In the genomic region with DNA sequence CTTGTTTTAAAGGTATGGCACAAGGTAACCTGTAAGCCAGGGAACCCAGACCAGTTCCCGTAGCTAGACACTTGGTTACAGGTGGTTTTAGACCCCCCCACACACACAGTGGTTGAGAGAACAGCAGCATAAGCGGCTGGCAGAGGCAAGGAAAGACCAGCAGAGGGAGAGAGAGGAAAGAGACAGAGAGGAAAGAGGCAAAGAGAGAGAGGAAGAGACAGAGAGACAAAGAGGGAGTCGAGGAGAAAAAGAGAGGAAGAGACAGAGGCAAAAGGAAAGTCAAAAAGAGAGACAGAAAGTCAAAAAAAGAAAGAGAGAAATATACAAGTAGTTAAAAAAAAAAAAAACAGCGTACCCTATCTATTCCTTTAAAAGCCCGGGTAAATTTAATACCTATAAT, we compare ENCODE assay signal across 2 cellular contexts.
A peak's percentile ranks its signal among the peaks of the same experiment; 100 is the strongest.
TF ChIP-seq lines count a peak whose summit lies in the region.

No MANE protein-coding gene starts in this region.

TF ChIP-seq in SK-N-SH, 30 proteins besides CTCF, POLR2A, EP300 and RAD21 (continued from another document):
- TF ChIP-seq, protein P1, sequence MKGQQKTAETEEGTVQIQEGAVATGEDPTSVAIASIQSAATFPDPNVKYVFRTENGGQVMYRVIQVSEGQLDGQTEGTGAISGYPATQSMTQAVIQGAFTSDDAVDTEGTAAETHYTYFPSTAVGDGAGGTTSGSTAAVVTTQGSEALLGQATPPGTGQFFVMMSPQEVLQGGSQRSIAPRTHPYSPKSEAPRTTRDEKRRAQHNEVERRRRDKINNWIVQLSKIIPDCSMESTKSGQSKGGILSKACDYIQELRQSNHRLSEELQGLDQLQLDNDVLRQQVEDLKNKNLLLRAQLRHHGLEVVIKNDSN (IDR thresholded peaks at IDR 0.05; ENCODE audit: borderline replicate concordance, low read depth): no peak
- TF ChIP-seq FOXJ3 (CRISPR knock-in tag; IDR thresholded peaks at IDR 0.05): no peak
- TF ChIP-seq POLR2AphosphoS5 (IDR thresholded peaks at IDR 0.05; ENCODE audit: low read depth, low read length): no peak
- TF ChIP-seq TEAD4 (IDR thresholded peaks at IDR 0.05; ENCODE audit: borderline replicate concordance, insufficient read depth): no peak

TF ChIP-seq in K562, 482 proteins besides CTCF, POLR2A, EP300 and RAD21 (continued from another document and continues in another):
- TF ChIP-seq, protein P2, sequence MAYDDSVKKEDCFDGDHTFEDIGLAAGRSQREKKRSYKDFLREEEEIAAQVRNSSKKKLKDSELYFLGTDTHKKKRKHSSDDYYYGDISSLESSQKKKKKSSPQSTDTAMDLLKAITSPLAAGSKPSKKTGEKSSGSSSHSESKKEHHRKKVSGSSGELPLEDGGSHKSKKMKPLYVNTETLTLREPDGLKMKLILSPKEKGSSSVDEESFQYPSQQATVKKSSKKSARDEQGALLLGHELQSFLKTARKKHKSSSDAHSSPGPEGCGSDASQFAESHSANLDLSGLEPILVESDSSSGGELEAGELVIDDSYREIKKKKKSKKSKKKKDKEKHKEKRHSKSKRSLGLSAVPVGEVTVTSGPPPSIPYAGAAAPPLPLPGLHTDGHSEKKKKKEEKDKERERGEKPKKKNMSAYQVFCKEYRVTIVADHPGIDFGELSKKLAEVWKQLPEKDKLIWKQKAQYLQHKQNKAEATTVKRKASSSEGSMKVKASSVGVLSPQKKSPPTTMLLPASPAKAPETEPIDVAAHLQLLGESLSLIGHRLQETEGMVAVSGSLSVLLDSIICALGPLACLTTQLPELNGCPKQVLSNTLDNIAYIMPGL (CRISPR knock-in tag; IDR thresholded peaks at IDR 0.05): no peak
- TF ChIP-seq MYC (IDR thresholded peaks at IDR 0.05; ENCODE audit: low read depth, low read length): no peak
- no peak for TF ChIP-seq MYC (CRISPR knock-in tag; IDR thresholded peaks at IDR 0.05; ENCODE audit: borderline replicate concordance, low read depth)
- TF ChIP-seq ZNF224 (CRISPR knock-in tag; IDR thresholded peaks at IDR 0.05): no peak
- no peak for TF ChIP-seq ZNF354B (CRISPR knock-in tag; IDR thresholded peaks at IDR 0.05)
- TF ChIP-seq DEAF1 (CRISPR knock-in tag; IDR thresholded peaks at IDR 0.05): 0 out of 2 replicates have a peak, but pooled peaks have one; percentile 12
- no peak for TF ChIP-seq TCF3 (CRISPR knock-in tag; IDR thresholded peaks at IDR 0.05)
- TF ChIP-seq MTA1 (IDR thresholded peaks at IDR 0.05; ENCODE audit: borderline replicate concordance): no peak
- no peak for TF ChIP-seq ZNF184 (CRISPR knock-in tag; IDR thresholded peaks at IDR 0.05)
- TF ChIP-seq, protein P3, sequence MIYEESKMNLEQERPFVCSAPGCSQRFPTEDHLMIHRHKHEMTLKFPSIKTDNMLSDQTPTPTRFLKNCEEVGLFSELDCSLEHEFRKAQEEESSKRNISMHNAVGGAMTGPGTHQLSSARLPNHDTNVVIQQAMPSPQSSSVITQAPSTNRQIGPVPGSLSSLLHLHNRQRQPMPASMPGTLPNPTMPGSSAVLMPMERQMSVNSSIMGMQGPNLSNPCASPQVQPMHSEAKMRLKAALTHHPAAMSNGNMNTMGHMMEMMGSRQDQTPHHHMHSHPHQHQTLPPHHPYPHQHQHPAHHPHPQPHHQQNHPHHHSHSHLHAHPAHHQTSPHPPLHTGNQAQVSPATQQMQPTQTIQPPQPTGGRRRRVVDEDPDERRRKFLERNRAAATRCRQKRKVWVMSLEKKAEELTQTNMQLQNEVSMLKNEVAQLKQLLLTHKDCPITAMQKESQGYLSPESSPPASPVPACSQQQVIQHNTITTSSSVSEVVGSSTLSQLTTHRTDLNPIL (CRISPR knock-in tag; IDR thresholded peaks at IDR 0.05): no peak
- TF ChIP-seq ZNF23 (CRISPR knock-in tag; IDR thresholded peaks at IDR 0.05): no peak
- TF ChIP-seq SMC3 (conservative IDR thresholded peaks at IDR 0.05; ENCODE audit: insufficient read depth, low read depth, low read length): 0 out of 2 replicates have a peak, but pooled peaks have one; percentile 16
- no peak for TF ChIP-seq BMI1 (IDR thresholded peaks at IDR 0.05; ENCODE audit: low read length)
- no peak for TF ChIP-seq ZBED1 (IDR thresholded peaks at IDR 0.05)
- 0 out of 4 replicates have a peak, but pooled peaks of 1 of the 2 experiments have one; percentile 43 for TF ChIP-seq MLLT1 (IDR thresholded peaks at IDR 0.05)
- TF ChIP-seq, protein P4, sequence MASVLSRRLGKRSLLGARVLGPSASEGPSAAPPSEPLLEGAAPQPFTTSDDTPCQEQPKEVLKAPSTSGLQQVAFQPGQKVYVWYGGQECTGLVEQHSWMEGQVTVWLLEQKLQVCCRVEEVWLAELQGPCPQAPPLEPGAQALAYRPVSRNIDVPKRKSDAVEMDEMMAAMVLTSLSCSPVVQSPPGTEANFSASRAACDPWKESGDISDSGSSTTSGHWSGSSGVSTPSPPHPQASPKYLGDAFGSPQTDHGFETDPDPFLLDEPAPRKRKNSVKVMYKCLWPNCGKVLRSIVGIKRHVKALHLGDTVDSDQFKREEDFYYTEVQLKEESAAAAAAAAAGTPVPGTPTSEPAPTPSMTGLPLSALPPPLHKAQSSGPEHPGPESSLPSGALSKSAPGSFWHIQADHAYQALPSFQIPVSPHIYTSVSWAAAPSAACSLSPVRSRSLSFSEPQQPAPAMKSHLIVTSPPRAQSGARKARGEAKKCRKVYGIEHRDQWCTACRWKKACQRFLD (CRISPR knock-in tag; IDR thresholded peaks at IDR 0.05): no peak
- 0 out of 2 replicates have a peak, but pooled peaks have one; percentile 12 for TF ChIP-seq EHMT2 (IDR thresholded peaks at IDR 0.05)
- no peak for TF ChIP-seq BRF1 (IDR thresholded peaks at IDR 0.05; ENCODE audit: borderline replicate concordance, extremely low read depth, insufficient read length)
- no peak for TF ChIP-seq GTF2A2 (tag; IDR thresholded peaks at IDR 0.05)
- no peak for TF ChIP-seq ZC3H11A (IDR thresholded peaks at IDR 0.05; ENCODE audit: low read depth, low read length)
- no peak for TF ChIP-seq ARID3B (CRISPR knock-in tag; IDR thresholded peaks at IDR 0.05; ENCODE audit: borderline replicate concordance)
- no peak for TF ChIP-seq ZNF408 (CRISPR knock-in tag; IDR thresholded peaks at IDR 0.05; ENCODE audit: low read depth)
- TF ChIP-seq, protein P5, sequence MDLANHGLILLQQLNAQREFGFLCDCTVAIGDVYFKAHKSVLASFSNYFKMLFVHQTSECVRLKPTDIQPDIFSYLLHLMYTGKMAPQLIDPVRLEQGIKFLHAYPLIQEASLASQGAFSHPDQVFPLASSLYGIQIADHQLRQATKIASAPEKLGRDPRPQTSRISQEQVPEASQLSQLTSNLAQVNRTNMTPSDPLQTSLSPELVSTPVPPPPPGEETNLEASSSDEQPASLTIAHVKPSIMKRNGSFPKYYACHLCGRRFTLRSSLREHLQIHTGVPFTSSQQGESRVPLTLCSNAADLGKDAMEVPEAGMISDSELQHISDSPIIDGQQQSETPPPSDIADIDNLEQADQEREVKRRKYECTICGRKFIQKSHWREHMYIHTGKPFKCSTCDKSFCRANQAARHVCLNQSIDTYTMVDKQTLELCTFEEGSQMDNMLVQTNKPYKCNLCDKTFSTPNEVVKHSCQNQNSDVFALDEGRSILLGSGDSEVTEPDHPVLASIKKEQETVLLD (IDR thresholded peaks at IDR 0.05): no peak
- TF ChIP-seq SMARCE1 (IDR thresholded peaks at IDR 0.05): 0 out of 2 replicates have a peak, but pooled peaks have one; percentile 13
- peak; percentile 55 for TF ChIP-seq ZNF512 (tag; IDR thresholded peaks at IDR 0.05)
- no peak for TF ChIP-seq ESRRB (CRISPR knock-in tag; IDR thresholded peaks at IDR 0.05; ENCODE audit: borderline replicate concordance)
- TF ChIP-seq ZNF280A (IDR thresholded peaks at IDR 0.05; ENCODE audit: low read depth, partially characterized antibody): no peak
- TF ChIP-seq THRAP3 (IDR thresholded peaks at IDR 0.05; ENCODE audit: borderline replicate concordance): no peak
- TF ChIP-seq ZNF79 (CRISPR knock-in tag; IDR thresholded peaks at IDR 0.05; ENCODE audit: low read depth): no peak
- peak; percentile 51; the same call in 1 of the 2 replicates for TF ChIP-seq ARID2 (IDR thresholded peaks at IDR 0.05)
- no peak for TF ChIP-seq ZNF77 (CRISPR knock-in tag; IDR thresholded peaks at IDR 0.05)
- TF ChIP-seq ZNF740 (CRISPR knock-in tag; IDR thresholded peaks at IDR 0.05): peak; percentile 81
- no peak for TF ChIP-seq ZNF740 (tag; IDR thresholded peaks at IDR 0.05)
- TF ChIP-seq, protein P6, sequence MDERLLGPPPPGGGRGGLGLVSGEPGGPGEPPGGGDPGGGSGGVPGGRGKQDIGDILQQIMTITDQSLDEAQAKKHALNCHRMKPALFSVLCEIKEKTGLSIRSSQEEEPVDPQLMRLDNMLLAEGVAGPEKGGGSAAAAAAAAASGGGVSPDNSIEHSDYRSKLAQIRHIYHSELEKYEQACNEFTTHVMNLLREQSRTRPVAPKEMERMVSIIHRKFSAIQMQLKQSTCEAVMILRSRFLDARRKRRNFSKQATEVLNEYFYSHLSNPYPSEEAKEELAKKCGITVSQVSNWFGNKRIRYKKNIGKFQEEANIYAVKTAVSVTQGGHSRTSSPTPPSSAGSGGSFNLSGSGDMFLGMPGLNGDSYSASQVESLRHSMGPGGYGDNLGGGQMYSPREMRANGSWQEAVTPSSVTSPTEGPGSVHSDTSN (CRISPR knock-in tag; IDR thresholded peaks at IDR 0.05; ENCODE audit: low read depth): no peak
- TF ChIP-seq, protein P6 (tag; conservative IDR thresholded peaks at IDR 0.05; ENCODE audit: low read depth): no peak
- TF ChIP-seq CBFB (CRISPR knock-in tag; IDR thresholded peaks at IDR 0.05): no peak
- no peak for TF ChIP-seq FOXK2 (conservative IDR thresholded peaks at IDR 0.05 in 1 of 2, IDR thresholded peaks at IDR 0.05 in 1 of 2; ENCODE audit: low read depth in 2 of 2)
